Comparison of ENCODE assay signal across 22 cellular contexts in the genomic region with DNA sequence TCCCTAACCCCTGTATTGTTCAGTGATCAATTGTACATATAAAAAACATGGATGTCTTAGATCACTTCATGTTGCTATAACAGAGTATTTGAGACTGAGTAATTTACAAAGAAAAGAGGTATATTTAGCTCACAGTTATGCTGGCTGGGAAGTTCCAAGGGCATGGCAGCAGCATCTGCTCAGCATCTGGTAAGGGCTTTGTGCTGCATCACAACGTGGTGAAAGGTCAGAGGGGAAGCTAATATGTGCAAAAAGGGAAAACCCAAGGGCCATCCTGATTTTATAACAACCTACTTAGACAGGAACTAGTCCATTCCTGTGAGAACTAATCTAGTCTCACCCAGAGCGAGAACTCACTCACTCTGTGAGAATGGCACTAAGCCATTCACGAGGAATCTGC.
DNase-seq lines count a peak whose midpoint lies in the region; ATAC-seq, FAIRE-seq and TF ChIP-seq lines count a peak whose summit lies in the region.
"Had no signal": no experiment of that assay in that cellular context is flagged by ENCODE, and none has a peak within 500 bp of the region (broad histone marks: within the 10 kb centered on the region; RNA-seq: fewer than 3 reads in every experiment).

No MANE protein-coding gene starts in this region.

- ATAC-seq in GM18505 (IDR thresholded peaks at IDR 0.05; ENCODE audit: unreplicated experiment): no peak

- H3K79me2 ChIP-seq in OCI-LY3 (ENCODE audit: low read length): no peaks in the 10 kb centered on the region
- H3K79me2 ChIP-seq: hepatocyte had no signal

- FAIRE-seq in GM12891 (lab: Jason Lieb, UNC): peak; percentile 75
- FAIRE-seq: D721Med had no signal

- DNase-seq in GM12891 (ENCODE audit: insufficient read length, low spot score) (no peak), fibroblast of villous mesenchyme (ENCODE audit: low read depth) (peak; percentile 46), RPMI8226 (no peak), cortex of kidney (lab: John Stamatoyannopoulos, UW) (no peak)
- DNase-seq in stimulated activated CD4-positive, alpha-beta T cell treated with anti-CD3 and anti-CD28 coated beads, Interleukin-4, amount 100 ng/mL, for 24 hours: no peak
- DNase-seq: activated CD8-positive, alpha-beta memory T cell treated with anti-CD3 and anti-CD28 coated beads, Interleukin-2, amount 50 U/mL, for 4 hours; activated effector memory CD4-positive, alpha-beta T cell treated with anti-CD3 and anti-CD28 coated beads, Interleukin-2, amount 50 U/mL, for 16 hours; adrenal gland; effector CD4-positive, alpha-beta T cell; foreskin melanocyte; NCI-H2081 treated with DMSO at 0.1 percent for 48 hours; NCI-H446; NCI-H82; Right ventricle myocardium superior; WERI-Rb-1 had no signal

- H3K4me3 ChIP-seq in BLaER1 (no peak overlapping the region), OCI-LY3 (ENCODE audit: low read length) (no peak overlapping the region), fibroblast of villous mesenchyme (ENCODE audit: low read depth, low read length) (no peak overlapping the region)
- H3K4me3 ChIP-seq: adrenal gland, HAP-1, hepatocyte had no signal

- TF ChIP-seq CTCF in OCI-LY3 (IDR thresholded peaks at IDR 0.05; ENCODE audit: low read depth, low read length) (no peak), fibroblast of villous mesenchyme (IDR thresholded peaks at IDR 0.05; ENCODE audit: insufficient read depth, low read depth, low read length) (no peak)

- H3K4me1 ChIP-seq in BLaER1 (peaks cover 37% of the 10 kb centered on the region), OCI-LY3 (ENCODE audit: low read length) (peaks cover 13% of the 10 kb centered on the region)
- H3K4me1 ChIP-seq: adrenal gland, HAP-1 had no signal

- H3K36me3 ChIP-seq in BLaER1: no peaks in the 10 kb centered on the region
- no peaks in the 10 kb centered on the region for H3K36me3 ChIP-seq in OCI-LY3 (replicated peaks; ENCODE audit: low read depth, low read length)
- H3K36me3 ChIP-seq: adrenal gland, HAP-1, WERI-Rb-1 had no signal

- H2AFZ ChIP-seq in OCI-LY3 (ENCODE audit: low read depth, low read length): 0 out of 2 replicates have a peak overlapping the region, but pooled peaks have one; percentile 6
- H2AFZ ChIP-seq: hepatocyte had no signal

- no peak for TF ChIP-seq POLR2A in GM12891 (IDR thresholded peaks at IDR 0.05; ENCODE audit: low read depth, low read length)
- TF ChIP-seq POLR2A in GM18505 (IDR thresholded peaks at IDR 0.05; ENCODE audit: borderline replicate concordance, extremely low read depth, insufficient read depth, insufficient read length): no peak

- H3K27me3 ChIP-seq in BLaER1 (no peaks in the 10 kb centered on the region), OCI-LY3 (ENCODE audit: low read depth, low read length) (no peaks in the 10 kb centered on the region)
- H3K27me3 ChIP-seq: adrenal gland, hepatocyte had no signal

- H3K27ac ChIP-seq in BLaER1: no peak overlapping the region
- no peak overlapping the region for H3K27ac ChIP-seq in OCI-LY3 (ENCODE audit: low read length)
- H3K27ac ChIP-seq: adrenal gland, epithelial cell of prostate, hepatocyte, WERI-Rb-1 had no signal

- H3K9ac ChIP-seq in BLaER1 (no peak overlapping the region), OCI-LY3 (ENCODE audit: low read length) (no peak overlapping the region)

- peaks cover 22% of the 10 kb centered on the region for H3K9me3 ChIP-seq in BLaER1
- H3K9me3 ChIP-seq in OCI-LY3 (ENCODE audit: insufficient read depth, low read length): no peaks in the 10 kb centered on the region
- H3K9me3 ChIP-seq: adrenal gland, HAP-1 had no signal

- peak overlapping the region; percentile 67 for H3K4me2 ChIP-seq in BLaER1
- peak overlapping the region; percentile 23 for H3K4me2 ChIP-seq in OCI-LY3 (ENCODE audit: low read length)
- H3K4me2 ChIP-seq: hepatocyte had no signal

- no peaks in the 10 kb centered on the region for H4K20me1 ChIP-seq in BLaER1
- H4K20me1 ChIP-seq in OCI-LY3 (ENCODE audit: insufficient read depth, low read length): no peaks in the 10 kb centered on the region

TF ChIP-seq in GM12891, 5 proteins besides CTCF, POLR2A, EP300 and RAD21:
- no peak for TF ChIP-seq POLR2AphosphoS5 (IDR thresholded peaks at IDR 0.05; ENCODE audit: low read depth, low read length)
- TF ChIP-seq POU2F2 (IDR thresholded peaks at IDR 0.05; ENCODE audit: low read depth, low read length): no peak
- TF ChIP-seq SPI1 (IDR thresholded peaks at IDR 0.05; ENCODE audit: low read depth, low read length): no peak
- no peak for TF ChIP-seq TAF1 (IDR thresholded peaks at IDR 0.05; ENCODE audit: low read depth, low read length)
- no peak for TF ChIP-seq PAX5 (IDR thresholded peaks at IDR 0.05; ENCODE audit: insufficient read depth, low read length, severe bottlenecking)
